In genomic region chr12:16611146-16611545, GRCh38 we compare ENCODE assay signal across 11 cellular contexts. TPM values are rescaled to one million over a fixed set of nuclear protein-coding genes. Genes with fewer than 3 reads are reported as not detected.
A peak's percentile ranks its signal among the peaks of the same experiment; 100 is the strongest.
DNase-seq lines count a peak whose midpoint lies in the region; ATAC-seq and TF ChIP-seq lines count a peak whose summit lies in the region.
"Had no signal": no experiment of that assay in that cellular context is flagged by ENCODE, and none has a peak within 500 bp of the region (broad histone marks: within the 10 kb centered on the region; RNA-seq: fewer than 3 reads in every experiment).

No MANE protein-coding gene starts in this region.

- intact Hi-C loops in transverse colon (cut with DNase I; ENCODE audit: low total_unique reads): no loop called here
- intact Hi-C loops in Right ventricle myocardium inferior (cut with DNase I): no loop called here

- TF ChIP-seq POLR2A in transverse colon (IDR thresholded peaks at IDR 0.05): no peak

- DNase-seq in NCI-H1417 (lab: John Stamatoyannopoulos, UW): peak in 2 of 3 experiments; percentile 87 to 95
- no peak for DNase-seq in NCI-H1417 treated with DMSO at 0.1 percent for 48 hours (lab: John Stamatoyannopoulos, UW)
- DNase-seq in caudate nucleus (lab: John Stamatoyannopoulos, UW): no peak
- DNase-seq in transverse colon: no peak
- no peak for DNase-seq in Right ventricle myocardium inferior (ENCODE audit: missing footprints)
- no peak for DNase-seq in globus pallidus (ENCODE audit: low spot score)
- no peak for DNase-seq in occipital lobe (lab: John Stamatoyannopoulos, UW)
- DNase-seq: foreskin fibroblast, mucosa of descending colon had no signal

- H3K27ac ChIP-seq in caudate nucleus (ENCODE audit: low read depth, low read length) (peak overlapping the region; percentile 96), transverse colon (peak overlapping the region; percentile 42 to 85 (median 71))
- H3K27ac ChIP-seq: suprapubic skin had no signal

- WGBS in transverse colon (ENCODE audit: low coverage in 1 of 2), 2 donors: 28 to 52% methylated on average over 2 of the region's 2 CpGs

- ATAC-seq in HG03342 (IDR thresholded peaks at IDR 0.05; ENCODE audit: unreplicated experiment): peak; percentile 52
- ATAC-seq in Right ventricle myocardium inferior: no peak
- ATAC-seq: mucosa of descending colon had no signal

- peaks cover 35% of the 10 kb centered on the region for H3K27me3 ChIP-seq in transverse colon

- H3K36me3 ChIP-seq in transverse colon: no peaks in the 10 kb centered on the region
- H3K36me3 ChIP-seq: suprapubic skin had no signal

- in situ Hi-C loops in transverse colon (cut with MboI; ENCODE audit: low pct_ligation_motif_present in 1 of 4, low pct_unique_long_range_greater_than_20kb in 1 of 4, low sequenced_read_pairs in 3 of 4): no loop called here

- peak overlapping the region in 1 of 4 donors; percentile 8 for H3K4me3 ChIP-seq in transverse colon
- H3K4me3 ChIP-seq: mucosa of descending colon, suprapubic skin had no signal

- H3K4me1 ChIP-seq in transverse colon: peaks cover 0 to 10% (median 1%) of the 10 kb centered on the region in 4 donors

- no peak for TF ChIP-seq CTCF in transverse colon (IDR thresholded peaks at IDR 0.05)

- H3K9me3 ChIP-seq in transverse colon: no peaks in the 10 kb centered on the region
- H3K9me3 ChIP-seq: mucosa of descending colon, suprapubic skin had no signal

- no peak for TF ChIP-seq EP300 in transverse colon (IDR thresholded peaks at IDR 0.05; ENCODE audit: low read depth)

RNA-seq across cellular contexts. Expression of gene LMO3, which starts 5.2 kb away (rescaled TPM):
- 10 to 100 TPM in 3 of 4 donors, 1 to 10 TPM in 1; 9.2 to 55.1 (median 41.0) TPM for total RNA-seq in transverse colon
- total RNA-seq in Right ventricle myocardium inferior: 3.8 TPM
- 363 TPM for total RNA-seq in occipital lobe

Comparison
In these comparisons a context has a peak if more than half of its experiments do, and no peak if none do; other contexts are left out.
1. DNase-seq: peak in NCI-H1417 (2 of 3); none in NCI-H1417 treated with DMSO at 0.1 percent for 48 hours (single experiment), caudate nucleus (0 of 61), transverse colon (single experiment), Right ventricle myocardium inferior (single experiment), globus pallidus (single experiment) and occipital lobe (single experiment).